ENCODE assay signal across 25 cellular contexts in the genomic region with DNA sequence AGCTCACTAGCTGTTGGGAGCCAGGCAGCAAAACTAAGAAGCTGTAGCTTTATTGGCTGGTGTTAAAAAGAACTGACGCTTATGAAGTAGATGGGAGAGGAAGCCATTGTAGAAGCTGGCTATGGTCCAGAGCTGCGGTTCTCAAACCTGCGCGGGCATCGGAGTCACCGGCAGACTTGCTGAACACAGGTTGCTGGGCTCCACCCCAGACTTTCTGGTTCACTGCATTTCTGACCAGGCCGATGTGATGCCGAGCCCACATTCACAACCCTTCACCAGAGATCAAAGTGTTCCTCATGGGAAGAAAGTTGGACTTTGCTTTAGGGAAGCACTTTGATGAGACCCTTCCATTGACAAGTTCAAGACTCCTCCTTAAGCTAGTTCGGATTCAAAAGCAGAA.
A peak's percentile ranks its signal among the peaks of the same experiment; 100 is the strongest.
DNase-seq lines count a peak whose midpoint lies in the region; ATAC-seq and TF ChIP-seq lines count a peak whose summit lies in the region.
"Had no signal": no experiment of that assay in that cellular context is flagged by ENCODE, and none has a peak within 500 bp of the region (broad histone marks: within the 10 kb centered on the region; RNA-seq: fewer than 3 reads in every experiment).

No MANE protein-coding gene starts in this region.

- no peak overlapping the region for H3K4me3 ChIP-seq in left ventricle myocardium inferior
- H3K4me3 ChIP-seq: HAP-1 had no signal

- H3K4me1 Mint-ChIP-seq in natural killer cell = no peaks in the 10 kb centered on the region
- H3K4me1 Mint-ChIP-seq: B cell had no signal

- H3K27me3 Mint-ChIP-seq in natural killer cell (ENCODE audit: low read depth in 2 of 2) = peaks cover 0 to 3% of the 10 kb centered on the region in 2 donors

- no peak overlapping the region for H3K27ac Mint-ChIP-seq in natural killer cell
- H3K27ac Mint-ChIP-seq: B cell; CD8-positive, alpha-beta T cell; HFFc6 had no signal

- H3K36me3 Mint-ChIP-seq in natural killer cell = no peaks in the 10 kb centered on the region
- H3K36me3 Mint-ChIP-seq: CD8-positive, alpha-beta T cell had no signal

- no peaks in the 10 kb centered on the region for H3K9me3 Mint-ChIP-seq in natural killer cell
- H3K9me3 Mint-ChIP-seq: CD8-positive, alpha-beta T cell had no signal

- DNase-seq in HT1080 (ENCODE audit: low read depth) = peak; percentile 12
- DNase-seq in SW480 (ENCODE audit: low spot score) = peak; percentile 74
- peak; percentile 28 to 32 for DNase-seq in foreskin keratinocyte
- no peak for DNase-seq in omental fat pad (ENCODE audit: low spot score)
- no peak for DNase-seq in natural killer cell
- DNase-seq in left ventricle myocardium inferior = no peak
- DNase-seq in 8988T = no peak
- DNase-seq: Caco-2; CD8-positive, alpha-beta T cell; DMS 273 treated with DMSO at 0.1 percent for 48 hours; DMS79; GF-D8; GOT3; HFFc6; Kasumi-1; MV-4-11; NCI-H1105 treated with DMSO at 0.1 percent for 48 hours; NCI-H146; NCI-H1930; NCI-H2227 treated with DMSO at 0.1 percent for 48 hours; NCI-H526 treated with DMSO at 0.1 percent for 48 hours; SHP77 treated with DMSO at 0.1 percent for 48 hours had no signal

- intact Hi-C loops in natural killer cell (cut with micrococcal nuclease) (no loop called here), left ventricle myocardium inferior (cut with micrococcal nuclease) (no loop called here)

- H3K27ac ChIP-seq in foreskin keratinocyte = no peak overlapping the region
- no peak overlapping the region for H3K27ac ChIP-seq in left ventricle myocardium inferior (replicated peaks)
- H3K27ac ChIP-seq: C4-2B had no signal

- TF ChIP-seq CTCF in foreskin keratinocyte (conservative IDR thresholded peaks at IDR 0.05) = no peak
- TF ChIP-seq CTCF in omental fat pad (IDR thresholded peaks at IDR 0.05) = no peak
- TF ChIP-seq CTCF in natural killer cell (IDR thresholded peaks at IDR 0.05) = no peak
- no peak for TF ChIP-seq CTCF in left ventricle myocardium inferior (IDR thresholded peaks at IDR 0.05; ENCODE audit: borderline replicate concordance)

- ATAC-seq in foreskin keratinocyte (peak; percentile 73), omental fat pad (ENCODE audit: low FRiP score) (no peak), natural killer cell (no peak)
- ATAC-seq: CD8-positive, alpha-beta T cell had no signal

- H3K36me3 ChIP-seq in left ventricle myocardium inferior = no peaks in the 10 kb centered on the region
- H3K36me3 ChIP-seq: HAP-1 had no signal

- H3K4me1 ChIP-seq in foreskin keratinocyte = no peaks in the 10 kb centered on the region
- peaks cover 7% of the 10 kb centered on the region for H3K4me1 ChIP-seq in left ventricle myocardium inferior
- H3K4me1 ChIP-seq: Caco-2, HAP-1 had no signal

- H3K27me3 ChIP-seq in foreskin keratinocyte = no peaks in the 10 kb centered on the region
- H3K27me3 ChIP-seq in left ventricle myocardium inferior (ENCODE audit: low read depth) = no peaks in the 10 kb centered on the region

- H3K4me3 Mint-ChIP-seq in natural killer cell = no peak overlapping the region
- H3K4me3 Mint-ChIP-seq: B cell; CD8-positive, alpha-beta T cell; HFFc6 had no signal

- no peaks in the 10 kb centered on the region for H3K9me3 ChIP-seq in left ventricle myocardium inferior (replicated peaks)
- H3K9me3 ChIP-seq: Caco-2, HAP-1 had no signal

Comparison
In these comparisons a context has a peak if more than half of its experiments do, and no peak if none do; other contexts are left out.
1. DNase-seq: peak in HT1080 (single experiment), SW480 (single experiment) and foreskin keratinocyte (2 of 2); none in omental fat pad (single experiment), natural killer cell (single experiment), left ventricle myocardium inferior (single experiment) and 8988T (single experiment).